ENCODE assay signal across 1 cellular context in the genomic region with DNA sequence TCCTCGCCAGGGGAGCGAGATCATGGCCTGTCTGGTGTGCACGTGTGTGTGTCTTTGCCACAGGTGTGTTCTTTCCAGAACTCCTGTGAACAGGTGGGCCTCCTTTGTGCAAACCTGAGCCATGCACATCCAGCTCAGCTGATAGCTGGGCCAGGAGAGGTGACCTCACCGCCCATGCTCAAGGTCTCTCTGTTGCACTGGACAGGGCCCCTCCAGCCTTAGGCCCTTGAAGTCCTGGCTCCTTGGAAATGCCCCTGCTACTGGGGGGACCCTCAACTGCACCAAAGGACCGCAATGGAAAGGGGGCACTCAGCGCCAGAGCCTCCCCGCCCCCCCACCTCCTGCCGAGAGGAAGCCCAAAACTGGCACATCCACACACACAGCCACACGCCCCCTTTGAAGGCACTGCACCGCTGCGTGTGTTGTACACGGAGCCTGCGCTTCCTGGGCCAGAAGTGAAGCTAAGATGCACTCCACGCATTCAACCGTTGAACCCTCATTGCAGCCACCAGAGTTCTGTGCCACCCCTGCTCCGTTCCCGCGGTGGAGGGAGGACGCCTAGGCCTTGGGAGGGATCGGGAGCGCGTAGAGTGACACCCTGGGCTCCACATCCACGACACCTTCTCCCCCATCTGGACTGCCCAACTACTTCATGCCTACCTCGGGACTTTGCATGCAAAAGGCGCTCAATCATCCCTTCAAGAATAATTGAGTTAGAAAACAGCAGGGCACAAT.
A peak's percentile ranks its signal among the peaks of the same experiment; 100 is the strongest.
TF ChIP-seq lines count a peak whose summit lies in the region.

No MANE protein-coding gene starts in this region.

TF ChIP-seq in HepG2, 621 proteins besides CTCF, POLR2A, EP300 and RAD21 (continues in another document):
- TF ChIP-seq SOX6 (IDR thresholded peaks at IDR 0.05) = no peak
- TF ChIP-seq SOX6 (CRISPR knock-in tag; IDR thresholded peaks at IDR 0.05) = peak; percentile 27; the same call in 1 of the 2 replicates
- 0 out of 2 replicates have a peak, but pooled peaks have one; percentile 20 for TF ChIP-seq JUN (CRISPR knock-in tag; IDR thresholded peaks at IDR 0.05)
- TF ChIP-seq ZNF383 (CRISPR knock-in tag; IDR thresholded peaks at IDR 0.05; ENCODE audit: borderline replicate concordance) = 0 out of 2 replicates have a peak, but pooled peaks have one; percentile 50
- 0 out of 2 replicates have a peak, but pooled peaks have one; percentile 38 for TF ChIP-seq ZSCAN29 (CRISPR knock-in tag; conservative IDR thresholded peaks at IDR 0.05)
- TF ChIP-seq, protein P1, sequence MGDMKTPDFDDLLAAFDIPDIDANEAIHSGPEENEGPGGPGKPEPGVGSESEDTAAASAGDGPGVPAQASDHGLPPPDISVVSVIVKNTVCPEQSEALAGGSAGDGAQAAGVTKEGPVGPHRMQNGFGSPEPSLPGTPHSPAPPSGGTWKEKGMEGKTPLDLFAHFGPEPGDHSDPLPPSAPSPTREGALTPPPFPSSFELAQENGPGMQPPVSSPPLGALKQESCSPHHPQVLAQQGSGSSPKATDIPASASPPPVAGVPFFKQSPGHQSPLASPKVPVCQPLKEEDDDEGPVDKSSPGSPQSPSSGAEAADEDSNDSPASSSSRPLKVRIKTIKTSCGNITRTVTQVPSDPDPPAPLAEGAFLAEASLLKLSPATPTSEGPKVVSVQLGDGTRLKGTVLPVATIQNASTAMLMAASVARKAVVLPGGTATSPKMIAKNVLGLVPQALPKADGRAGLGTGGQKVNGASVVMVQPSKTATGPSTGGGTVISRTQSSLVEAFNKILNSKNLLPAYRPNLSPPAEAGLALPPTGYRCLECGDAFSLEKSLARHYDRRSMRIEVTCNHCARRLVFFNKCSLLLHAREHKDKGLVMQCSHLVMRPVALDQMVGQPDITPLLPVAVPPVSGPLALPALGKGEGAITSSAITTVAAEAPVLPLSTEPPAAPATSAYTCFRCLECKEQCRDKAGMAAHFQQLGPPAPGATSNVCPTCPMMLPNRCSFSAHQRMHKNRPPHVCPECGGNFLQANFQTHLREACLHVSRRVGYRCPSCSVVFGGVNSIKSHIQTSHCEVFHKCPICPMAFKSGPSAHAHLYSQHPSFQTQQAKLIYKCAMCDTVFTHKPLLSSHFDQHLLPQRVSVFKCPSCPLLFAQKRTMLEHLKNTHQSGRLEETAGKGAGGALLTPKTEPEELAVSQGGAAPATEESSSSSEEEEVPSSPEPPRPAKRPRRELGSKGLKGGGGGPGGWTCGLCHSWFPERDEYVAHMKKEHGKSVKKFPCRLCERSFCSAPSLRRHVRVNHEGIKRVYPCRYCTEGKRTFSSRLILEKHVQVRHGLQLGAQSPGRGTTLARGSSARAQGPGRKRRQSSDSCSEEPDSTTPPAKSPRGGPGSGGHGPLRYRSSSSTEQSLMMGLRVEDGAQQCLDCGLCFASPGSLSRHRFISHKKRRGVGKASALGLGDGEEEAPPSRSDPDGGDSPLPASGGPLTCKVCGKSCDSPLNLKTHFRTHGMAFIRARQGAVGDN (CRISPR knock-in tag; IDR thresholded peaks at IDR 0.05) = peak; percentile 62
- 0 out of 2 replicates have a peak, but pooled peaks have one; percentile 8 for TF ChIP-seq GABPB1 (CRISPR knock-in tag; IDR thresholded peaks at IDR 0.05)
- peak; percentile 42 for TF ChIP-seq ZFX (CRISPR knock-in tag; IDR thresholded peaks at IDR 0.05; ENCODE audit: low read depth)
- TF ChIP-seq, protein P2, sequence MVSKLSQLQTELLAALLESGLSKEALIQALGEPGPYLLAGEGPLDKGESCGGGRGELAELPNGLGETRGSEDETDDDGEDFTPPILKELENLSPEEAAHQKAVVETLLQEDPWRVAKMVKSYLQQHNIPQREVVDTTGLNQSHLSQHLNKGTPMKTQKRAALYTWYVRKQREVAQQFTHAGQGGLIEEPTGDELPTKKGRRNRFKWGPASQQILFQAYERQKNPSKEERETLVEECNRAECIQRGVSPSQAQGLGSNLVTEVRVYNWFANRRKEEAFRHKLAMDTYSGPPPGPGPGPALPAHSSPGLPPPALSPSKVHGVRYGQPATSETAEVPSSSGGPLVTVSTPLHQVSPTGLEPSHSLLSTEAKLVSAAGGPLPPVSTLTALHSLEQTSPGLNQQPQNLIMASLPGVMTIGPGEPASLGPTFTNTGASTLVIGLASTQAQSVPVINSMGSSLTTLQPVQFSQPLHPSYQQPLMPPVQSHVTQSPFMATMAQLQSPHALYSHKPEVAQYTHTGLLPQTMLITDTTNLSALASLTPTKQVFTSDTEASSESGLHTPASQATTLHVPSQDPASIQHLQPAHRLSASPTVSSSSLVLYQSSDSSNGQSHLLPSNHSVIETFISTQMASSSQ (IDR thresholded peaks at IDR 0.05; ENCODE audit: low read depth) = no peak
- TF ChIP-seq, protein P2 (CRISPR knock-in tag; IDR thresholded peaks at IDR 0.05; ENCODE audit: borderline replicate concordance) = no peak
- TF ChIP-seq ZNF678 (CRISPR knock-in tag; IDR thresholded peaks at IDR 0.05) = no peak
- no peak for TF ChIP-seq ZNF660 (CRISPR knock-in tag; IDR thresholded peaks at IDR 0.05; ENCODE audit: borderline replicate concordance, low read depth)
- TF ChIP-seq ATF7 (IDR thresholded peaks at IDR 0.05) = no peak
- TF ChIP-seq ATF7 (CRISPR knock-in tag; IDR thresholded peaks at IDR 0.05) = peak; percentile 87
- peak; percentile 39; the same call in 1 of the 2 replicates for TF ChIP-seq BORCS8-MEF2B (CRISPR knock-in tag; IDR thresholded peaks at IDR 0.05)
- peak; percentile 14; the same call in 1 of the 2 replicates for TF ChIP-seq ZFY (CRISPR knock-in tag; IDR thresholded peaks at IDR 0.05)
- 0 out of 2 replicates have a peak, but pooled peaks have one; percentile 12 for TF ChIP-seq NFKB2 (CRISPR knock-in tag; IDR thresholded peaks at IDR 0.05; ENCODE audit: borderline replicate concordance)
- 0 out of 2 replicates have a peak, but pooled peaks have one; percentile 23 for TF ChIP-seq NRL (CRISPR knock-in tag; IDR thresholded peaks at IDR 0.05; ENCODE audit: borderline replicate concordance)
- no peak for TF ChIP-seq NONO (IDR thresholded peaks at IDR 0.05)
- no peak for TF ChIP-seq NONO (CRISPR knock-in tag; conservative IDR thresholded peaks at IDR 0.05)
- peak; percentile 49 for TF ChIP-seq ZEB1 (IDR thresholded peaks at IDR 0.05; ENCODE audit: insufficient replicate concordance, low read depth)
- TF ChIP-seq ZNF709 (CRISPR knock-in tag; IDR thresholded peaks at IDR 0.05) = 0 out of 2 replicates have a peak, but pooled peaks have one; percentile 44
- 0 out of 2 replicates have a peak, but pooled peaks have one; percentile 15 for TF ChIP-seq ESRRA (CRISPR knock-in tag; IDR thresholded peaks at IDR 0.05; ENCODE audit: low read depth)
- 0 out of 2 replicates have a peak, but pooled peaks have one; percentile 36 for TF ChIP-seq HNRNPL (IDR thresholded peaks at IDR 0.05; ENCODE audit: low read depth, low read length)
- TF ChIP-seq, protein P3, sequence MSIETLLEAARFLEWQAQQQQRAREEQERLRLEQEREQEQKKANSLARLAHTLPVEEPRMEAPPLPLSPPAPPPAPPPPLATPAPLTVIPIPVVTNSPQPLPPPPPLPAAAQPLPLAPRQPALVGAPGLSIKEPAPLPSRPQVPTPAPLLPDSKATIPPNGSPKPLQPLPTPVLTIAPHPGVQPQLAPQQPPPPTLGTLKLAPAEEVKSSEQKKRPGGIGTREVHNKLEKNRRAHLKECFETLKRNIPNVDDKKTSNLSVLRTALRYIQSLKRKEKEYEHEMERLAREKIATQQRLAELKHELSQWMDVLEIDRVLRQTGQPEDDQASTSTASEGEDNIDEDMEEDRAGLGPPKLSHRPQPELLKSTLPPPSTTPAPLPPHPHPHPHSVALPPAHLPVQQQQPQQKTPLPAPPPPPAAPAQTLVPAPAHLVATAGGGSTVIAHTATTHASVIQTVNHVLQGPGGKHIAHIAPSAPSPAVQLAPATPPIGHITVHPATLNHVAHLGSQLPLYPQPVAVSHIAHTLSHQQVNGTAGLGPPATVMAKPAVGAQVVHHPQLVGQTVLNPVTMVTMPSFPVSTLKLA (IDR thresholded peaks at IDR 0.05) = peak; percentile 56
- TF ChIP-seq, protein P4, sequence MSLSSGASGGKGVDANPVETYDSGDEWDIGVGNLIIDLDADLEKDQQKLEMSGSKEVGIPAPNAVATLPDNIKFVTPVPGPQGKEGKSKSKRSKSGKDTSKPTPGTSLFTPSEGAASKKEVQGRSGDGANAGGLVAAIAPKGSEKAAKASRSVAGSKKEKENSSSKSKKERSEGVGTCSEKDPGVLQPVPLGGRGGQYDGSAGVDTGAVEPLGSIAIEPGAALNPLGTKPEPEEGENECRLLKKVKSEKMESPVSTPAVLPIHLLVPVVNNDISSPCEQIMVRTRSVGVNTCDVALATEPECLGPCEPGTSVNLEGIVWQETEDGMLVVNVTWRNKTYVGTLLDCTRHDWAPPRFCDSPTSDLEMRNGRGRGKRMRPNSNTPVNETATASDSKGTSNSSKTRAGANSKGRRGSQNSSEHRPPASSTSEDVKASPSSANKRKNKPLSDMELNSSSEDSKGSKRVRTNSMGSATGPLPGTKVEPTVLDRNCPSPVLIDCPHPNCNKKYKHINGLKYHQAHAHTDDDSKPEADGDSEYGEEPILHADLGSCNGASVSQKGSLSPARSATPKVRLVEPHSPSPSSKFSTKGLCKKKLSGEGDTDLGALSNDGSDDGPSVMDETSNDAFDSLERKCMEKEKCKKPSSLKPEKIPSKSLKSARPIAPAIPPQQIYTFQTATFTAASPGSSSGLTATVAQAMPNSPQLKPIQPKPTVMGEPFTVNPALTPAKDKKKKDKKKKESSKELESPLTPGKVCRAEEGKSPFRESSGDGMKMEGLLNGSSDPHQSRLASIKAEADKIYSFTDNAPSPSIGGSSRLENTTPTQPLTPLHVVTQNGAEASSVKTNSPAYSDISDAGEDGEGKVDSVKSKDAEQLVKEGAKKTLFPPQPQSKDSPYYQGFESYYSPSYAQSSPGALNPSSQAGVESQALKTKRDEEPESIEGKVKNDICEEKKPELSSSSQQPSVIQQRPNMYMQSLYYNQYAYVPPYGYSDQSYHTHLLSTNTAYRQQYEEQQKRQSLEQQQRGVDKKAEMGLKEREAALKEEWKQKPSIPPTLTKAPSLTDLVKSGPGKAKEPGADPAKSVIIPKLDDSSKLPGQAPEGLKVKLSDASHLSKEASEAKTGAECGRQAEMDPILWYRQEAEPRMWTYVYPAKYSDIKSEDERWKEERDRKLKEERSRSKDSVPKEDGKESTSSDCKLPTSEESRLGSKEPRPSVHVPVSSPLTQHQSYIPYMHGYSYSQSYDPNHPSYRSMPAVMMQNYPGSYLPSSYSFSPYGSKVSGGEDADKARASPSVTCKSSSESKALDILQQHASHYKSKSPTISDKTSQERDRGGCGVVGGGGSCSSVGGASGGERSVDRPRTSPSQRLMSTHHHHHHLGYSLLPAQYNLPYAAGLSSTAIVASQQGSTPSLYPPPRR (CRISPR knock-in tag; IDR thresholded peaks at IDR 0.05; ENCODE audit: borderline replicate concordance) = 0 out of 2 replicates have a peak, but pooled peaks have one; percentile 14
- TF ChIP-seq LCORL (IDR thresholded peaks at IDR 0.05) = no peak
- peak; percentile 5; the same call in 1 of the 2 replicates for TF ChIP-seq LCORL (CRISPR knock-in tag; IDR thresholded peaks at IDR 0.05)
- TF ChIP-seq, protein P5, sequence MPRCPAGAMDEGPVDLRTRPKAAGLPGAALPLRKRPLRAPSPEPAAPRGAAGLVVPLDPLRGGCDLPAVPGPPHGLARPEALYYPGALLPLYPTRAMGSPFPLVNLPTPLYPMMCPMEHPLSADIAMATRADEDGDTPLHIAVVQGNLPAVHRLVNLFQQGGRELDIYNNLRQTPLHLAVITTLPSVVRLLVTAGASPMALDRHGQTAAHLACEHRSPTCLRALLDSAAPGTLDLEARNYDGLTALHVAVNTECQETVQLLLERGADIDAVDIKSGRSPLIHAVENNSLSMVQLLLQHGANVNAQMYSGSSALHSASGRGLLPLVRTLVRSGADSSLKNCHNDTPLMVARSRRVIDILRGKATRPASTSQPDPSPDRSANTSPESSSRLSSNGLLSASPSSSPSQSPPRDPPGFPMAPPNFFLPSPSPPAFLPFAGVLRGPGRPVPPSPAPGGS (CRISPR knock-in tag; IDR thresholded peaks at IDR 0.05) = 0 out of 2 replicates have a peak, but pooled peaks have one; percentile 23
- TF ChIP-seq SETDB1 (CRISPR knock-in tag; IDR thresholded peaks at IDR 0.05; ENCODE audit: borderline replicate concordance) = 0 out of 2 replicates have a peak, but pooled peaks have one; percentile 30
- no peak for TF ChIP-seq JDP2 (CRISPR knock-in tag; IDR thresholded peaks at IDR 0.05; ENCODE audit: borderline replicate concordance)
- TF ChIP-seq ZNF33A (CRISPR knock-in tag; IDR thresholded peaks at IDR 0.05; ENCODE audit: borderline replicate concordance) = no peak
- no peak for TF ChIP-seq SKI (IDR thresholded peaks at IDR 0.05; ENCODE audit: partially characterized antibody)
- no peak for TF ChIP-seq GATAD1 (CRISPR knock-in tag; IDR thresholded peaks at IDR 0.05)
- TF ChIP-seq NCOA1 (CRISPR knock-in tag; IDR thresholded peaks at IDR 0.05) = 0 out of 2 replicates have a peak, but pooled peaks have one; percentile 47
- peak; percentile 10 for TF ChIP-seq ZNF883 (CRISPR knock-in tag; IDR thresholded peaks at IDR 0.05; ENCODE audit: not compliant biosample characterization)
- TF ChIP-seq, protein P6, sequence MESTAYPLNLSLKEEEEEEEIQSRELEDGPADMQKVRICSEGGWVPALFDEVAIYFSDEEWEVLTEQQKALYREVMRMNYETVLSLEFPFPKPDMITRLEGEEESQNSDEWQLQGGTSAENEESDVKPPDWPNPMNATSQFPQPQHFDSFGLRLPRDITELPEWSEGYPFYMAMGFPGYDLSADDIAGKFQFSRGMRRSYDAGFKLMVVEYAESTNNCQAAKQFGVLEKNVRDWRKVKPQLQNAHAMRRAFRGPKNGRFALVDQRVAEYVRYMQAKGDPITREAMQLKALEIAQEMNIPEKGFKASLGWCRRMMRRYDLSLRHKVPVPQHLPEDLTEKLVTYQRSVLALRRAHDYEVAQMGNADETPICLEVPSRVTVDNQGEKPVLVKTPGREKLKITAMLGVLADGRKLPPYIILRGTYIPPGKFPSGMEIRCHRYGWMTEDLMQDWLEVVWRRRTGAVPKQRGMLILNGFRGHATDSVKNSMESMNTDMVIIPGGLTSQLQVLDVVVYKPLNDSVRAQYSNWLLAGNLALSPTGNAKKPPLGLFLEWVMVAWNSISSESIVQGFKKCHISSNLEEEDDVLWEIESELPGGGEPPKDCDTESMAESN (CRISPR knock-in tag; conservative IDR thresholded peaks at IDR 0.05) = 0 out of 2 replicates have a peak, but pooled peaks have one; percentile 23
